Comparison of ENCODE assay signal across 25 cellular contexts in genomic region chr7:94615641-94616040, GRCh38. TPM values are rescaled to one million over a fixed set of nuclear protein-coding genes. Genes with fewer than 3 reads are reported as not detected.
"Had no signal": no experiment of that assay in that cellular context is flagged by ENCODE, and none has a peak within 500 bp of the region (broad histone marks: within the 10 kb centered on the region; RNA-seq: fewer than 3 reads in every experiment).

No MANE protein-coding gene starts in this region.

- H3K27me3 ChIP-seq: body of pancreas, breast epithelium had no signal

- H3K4me1 ChIP-seq: breast epithelium had no signal

- H2AFZ ChIP-seq: PC-9 had no signal

- DNase-seq: activated CD4-positive, alpha-beta T cell treated with anti-CD3 and anti-CD28 coated beads, Interleukin-2, amount 10 ng/mL, durations not matched to agents 24 days and 14 days; activated CD4-positive, alpha-beta T cell treated with anti-CD3 and anti-CD28 coated beads, Interleukin-2, amount 50 U/mL, for 4 hours; activated CD8-positive, alpha-beta T cell treated with anti-CD3 and anti-CD28 coated beads, Interleukin-2, amount 10 ng/mL, durations not matched to agents 7 days and 5 days; activated gamma-delta T cell; activated naive CD4-positive, alpha-beta T cell treated with Interleukin-2 at 50 U/mL for 16 hours; activated naive CD8-positive, alpha-beta T cell treated with anti-CD3 and anti-CD28 coated beads, Interleukin-2, amount 10 ng/mL, durations not matched to agents 7 days and 5 days; activated T-cell treated with anti-CD3 and anti-CD28 coated beads, Interleukin-2, amount 50 U/mL, for 24 hours; amygdala; body of pancreas; Kasumi-1; KG1; NCI-H1105 treated with DMSO at 0.1 percent for 48 hours; NCI-H1436; NCI-H1694; NCI-H1930; NCI-H2081 treated with DMSO at 0.1 percent for 48 hours; NCI-H345; NCI-H524 treated with DMSO at 0.1 percent for 48 hours; PC-9; SIG-M5; SW 1271; T-helper 1 cell; T1000 had no signal

- H3K27ac ChIP-seq: body of pancreas, breast epithelium, PC-9, RWPE1 had no signal

- H3K9me3 ChIP-seq: body of pancreas, breast epithelium had no signal

- H3K36me3 ChIP-seq: breast epithelium had no signal

- H3K4me2 ChIP-seq: PC-9 had no signal

- H3K4me3 ChIP-seq: body of pancreas, breast epithelium, PC-9 had no signal

RNA-seq across cellular contexts. Expression of gene SGCE, which starts 40.3 kb away (rescaled TPM):
- total RNA-seq: activated CD4-positive, alpha-beta T cell treated with anti-CD3 and anti-CD28 coated beads, Interleukin-2, amount 10 ng/mL, durations not matched to agents 24 days and 14 days; activated CD8-positive, alpha-beta T cell treated with anti-CD3 and anti-CD28 coated beads, Interleukin-2, amount 10 ng/mL, durations not matched to agents 7 days and 5 days had no signal
